Comparison of ENCODE assay signal across 8 cellular contexts in the genomic region with DNA sequence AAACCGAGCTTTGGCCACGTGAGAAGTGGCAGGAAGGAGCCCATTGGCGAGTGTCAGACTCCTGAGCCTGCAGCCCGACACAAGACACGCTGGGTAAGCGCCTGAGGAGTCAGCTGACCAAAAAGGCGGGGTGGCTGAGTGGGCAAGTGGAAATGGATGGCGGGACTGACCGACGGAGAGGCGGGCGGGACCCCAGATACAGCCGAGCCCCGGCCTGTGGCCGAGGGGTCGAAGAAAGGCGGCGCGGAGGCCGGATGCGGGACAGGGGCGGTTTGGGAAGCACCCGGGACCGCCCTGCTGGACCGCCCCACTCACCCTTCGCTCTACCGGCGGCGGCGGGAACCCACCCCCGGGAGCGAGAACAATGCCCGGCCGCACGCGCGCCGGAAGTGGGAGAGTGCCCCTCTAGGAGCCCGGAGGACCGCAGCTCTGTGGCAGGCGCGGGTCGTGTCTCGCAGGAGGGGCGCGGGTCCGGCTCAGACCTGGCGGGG. TPM values are rescaled to one million over a fixed set of nuclear protein-coding genes. Genes with fewer than 3 reads are reported as not detected.
DNase-seq lines count a peak whose midpoint lies in the region; ATAC-seq and TF ChIP-seq lines count a peak whose summit lies in the region.

No MANE protein-coding gene starts in this region.

- H3K9me3 Mint-ChIP-seq in activated naive CD8-positive, alpha-beta T cell treated with anti-CD3 and anti-CD28 coated beads for 36 hours: peaks cover 22% of the 10 kb centered on the region

- H3K27ac ChIP-seq in heart right ventricle: peak overlapping the region; percentile 21 to 93 (median 87)

- 0 to 2% methylated on average over 46 to 48 of the region's 48 CpGs for WGBS in heart right ventricle, 2 donors

- H3K27me3 Mint-ChIP-seq in activated naive CD8-positive, alpha-beta T cell treated with anti-CD3 and anti-CD28 coated beads for 36 hours: no peaks in the 10 kb centered on the region

- H3K4me3 Mint-ChIP-seq in activated naive CD8-positive, alpha-beta T cell treated with anti-CD3 and anti-CD28 coated beads for 36 hours: peak overlapping the region; percentile 82

- peak overlapping the region; percentile 93 for H3K27ac Mint-ChIP-seq in activated naive CD8-positive, alpha-beta T cell treated with anti-CD3 and anti-CD28 coated beads for 36 hours

- DNase-seq in DMS153 (lab: John Stamatoyannopoulos, UW): peak; percentile 70
- DNase-seq in RPMI7951 (ENCODE audit: low read depth): peak; percentile 46
- peak; percentile 73 for DNase-seq in activated naive CD8-positive, alpha-beta T cell treated with anti-CD3 and anti-CD28 coated beads for 36 hours
- DNase-seq in heart right ventricle: peak; percentile 85
- no peak for DNase-seq in skeletal muscle cell (ENCODE audit: low read depth)
- DNase-seq in NCI-H2196 (lab: John Stamatoyannopoulos, UW; ENCODE audit: unreplicated experiment): no peak
- DNase-seq in GOT3 (lab: John Stamatoyannopoulos, UW): no peak

- H3K27me3 ChIP-seq in heart right ventricle: no peaks in the 10 kb centered on the region

- peaks cover 0 to 22% (median 8%) of the 10 kb centered on the region in 9 donors for H3K36me3 ChIP-seq in heart right ventricle

- intact Hi-C loops in heart right ventricle (cut with DNase I): loop anchor here in 3 of 10 donors (1.0 to 2.0 kb wide), 5 partner anchors 22 to 78 kb away; a partner anchor contains a TSS

- ATAC-seq in HG02642 (IDR thresholded peaks at IDR 0.05; ENCODE audit: poor library complexity, unreplicated experiment) (peak; percentile 84), heart right ventricle (peak; percentile 95 to 98 (median 98))

- H3K4me1 ChIP-seq in heart right ventricle: peaks cover 0 to 12% (median 5%) of the 10 kb centered on the region in 9 donors

- peaks cover 0 to 17% (median 0%) of the 10 kb centered on the region in 11 donors for H3K9me3 ChIP-seq in heart right ventricle

- H3K4me1 Mint-ChIP-seq in activated naive CD8-positive, alpha-beta T cell treated with anti-CD3 and anti-CD28 coated beads for 36 hours: peaks cover 15% of the 10 kb centered on the region

- peak in 3 of 9 donors; percentile 6 to 31 (median 15) for TF ChIP-seq CTCF in heart right ventricle (IDR thresholded peaks at IDR 0.05)

- H3K4me3 ChIP-seq in heart right ventricle: peak overlapping the region; percentile 38 to 88 (median 73)
- peak overlapping the region; percentile 46 for H3K4me3 ChIP-seq in skeletal muscle cell (ENCODE audit: low read depth, low read length)

- H3K36me3 Mint-ChIP-seq in activated naive CD8-positive, alpha-beta T cell treated with anti-CD3 and anti-CD28 coated beads for 36 hours: peaks cover 54% of the 10 kb centered on the region

RNA-seq across cellular contexts. Expression of a gene that starts 22.8 kb away (rescaled TPM):
- 6.6 and 10.6 TPM in 2 replicates for total RNA-seq in RPMI7951 (2014; rRNA removed; shearing (Covaris generic))
- total RNA-seq in activated naive CD8-positive, alpha-beta T cell treated with anti-CD3 and anti-CD28 coated beads for 36 hours: 10 to 100 TPM; 11.9 to 12.0 TPM
- 10 to 100 TPM; 11.6 to 16.4 (median 14.2) TPM for total RNA-seq in heart right ventricle
- polyA plus RNA-seq in heart right ventricle: 10 to 100 TPM in 1 of 2 donors, 1 to 10 TPM in 1; 3.8 to 31.5 TPM

RNA-seq across cellular contexts. Expression of a gene that starts 26.4 kb away (rescaled TPM):
- 4.0 and 5.3 TPM in 2 replicates for total RNA-seq in RPMI7951 (2014; rRNA removed; shearing (Covaris generic))
- total RNA-seq in activated naive CD8-positive, alpha-beta T cell treated with anti-CD3 and anti-CD28 coated beads for 36 hours: 10 to 100 TPM; 12.6 to 13.2 TPM
- total RNA-seq in heart right ventricle: 10 to 100 TPM; 12.7 to 18.6 (median 14.6) TPM
- polyA plus RNA-seq in heart right ventricle: 10 to 100 TPM in 1 of 2 donors, 1 to 10 TPM in 1; 7.6 to 12.1 TPM

Comparison
In these comparisons a context has a peak if more than half of its experiments do, and no peak if none do; other contexts are left out.
1. DNase-seq: peak in DMS153 (single experiment), RPMI7951 (single experiment), activated naive CD8-positive, alpha-beta T cell treated with anti-CD3 and anti-CD28 coated beads for 36 hours (single experiment) and heart right ventricle (2 of 2); none in skeletal muscle cell (single experiment), NCI-H2196 (single experiment) and GOT3 (single experiment).